In the genomic region with DNA sequence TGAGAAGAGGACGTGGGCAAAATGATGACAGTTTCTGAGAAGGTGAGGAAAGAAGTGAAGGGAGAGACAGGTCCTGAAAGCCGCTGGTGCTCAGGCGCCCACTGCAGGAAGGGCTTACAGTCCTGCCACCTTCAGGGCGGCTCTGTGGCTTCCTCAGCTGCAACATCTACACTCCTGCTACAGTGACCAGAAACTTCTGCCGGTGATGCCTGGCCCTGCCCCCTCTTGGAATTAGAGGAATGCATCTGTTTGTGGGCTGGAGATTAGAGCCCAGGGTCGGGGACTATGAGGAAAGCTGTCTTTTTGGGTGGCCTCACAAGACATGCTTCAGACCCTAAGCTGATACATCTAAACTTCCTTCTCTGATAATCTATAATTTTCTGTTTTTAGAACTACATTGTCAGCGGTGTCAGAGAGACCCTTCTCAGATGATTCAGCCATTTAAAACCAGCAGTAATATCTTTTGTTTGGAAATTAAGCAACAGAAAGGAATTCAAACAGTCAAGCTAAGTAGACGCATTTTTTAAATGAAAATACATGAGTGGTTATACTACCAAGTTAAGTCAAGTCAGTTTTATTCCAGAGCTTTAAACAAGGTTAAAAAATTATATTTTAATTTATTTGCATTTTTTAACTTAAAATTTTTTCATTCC, we compare ENCODE assay signal across 1 cellular context.
TF ChIP-seq lines count a peak whose summit lies in the region.

No MANE protein-coding gene starts in this region.

TF ChIP-seq in WTC11, 78 proteins besides CTCF, POLR2A, EP300 and RAD21 (continued from another document):
- TF ChIP-seq JUN (CRISPR knock-in tag; IDR thresholded peaks at IDR 0.05), result no peak
- no peak for TF ChIP-seq ZNF121 (CRISPR knock-in tag; IDR thresholded peaks at IDR 0.05)
- TF ChIP-seq, protein P1, sequence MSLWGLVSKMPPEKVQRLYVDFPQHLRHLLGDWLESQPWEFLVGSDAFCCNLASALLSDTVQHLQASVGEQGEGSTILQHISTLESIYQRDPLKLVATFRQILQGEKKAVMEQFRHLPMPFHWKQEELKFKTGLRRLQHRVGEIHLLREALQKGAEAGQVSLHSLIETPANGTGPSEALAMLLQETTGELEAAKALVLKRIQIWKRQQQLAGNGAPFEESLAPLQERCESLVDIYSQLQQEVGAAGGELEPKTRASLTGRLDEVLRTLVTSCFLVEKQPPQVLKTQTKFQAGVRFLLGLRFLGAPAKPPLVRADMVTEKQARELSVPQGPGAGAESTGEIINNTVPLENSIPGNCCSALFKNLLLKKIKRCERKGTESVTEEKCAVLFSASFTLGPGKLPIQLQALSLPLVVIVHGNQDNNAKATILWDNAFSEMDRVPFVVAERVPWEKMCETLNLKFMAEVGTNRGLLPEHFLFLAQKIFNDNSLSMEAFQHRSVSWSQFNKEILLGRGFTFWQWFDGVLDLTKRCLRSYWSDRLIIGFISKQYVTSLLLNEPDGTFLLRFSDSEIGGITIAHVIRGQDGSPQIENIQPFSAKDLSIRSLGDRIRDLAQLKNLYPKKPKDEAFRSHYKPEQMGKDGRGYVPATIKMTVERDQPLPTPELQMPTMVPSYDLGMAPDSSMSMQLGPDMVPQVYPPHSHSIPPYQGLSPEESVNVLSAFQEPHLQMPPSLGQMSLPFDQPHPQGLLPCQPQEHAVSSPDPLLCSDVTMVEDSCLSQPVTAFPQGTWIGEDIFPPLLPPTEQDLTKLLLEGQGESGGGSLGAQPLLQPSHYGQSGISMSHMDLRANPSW (CRISPR knock-in tag; conservative IDR thresholded peaks at IDR 0.05; ENCODE audit: low read depth), result no peak
- TF ChIP-seq, protein P2, sequence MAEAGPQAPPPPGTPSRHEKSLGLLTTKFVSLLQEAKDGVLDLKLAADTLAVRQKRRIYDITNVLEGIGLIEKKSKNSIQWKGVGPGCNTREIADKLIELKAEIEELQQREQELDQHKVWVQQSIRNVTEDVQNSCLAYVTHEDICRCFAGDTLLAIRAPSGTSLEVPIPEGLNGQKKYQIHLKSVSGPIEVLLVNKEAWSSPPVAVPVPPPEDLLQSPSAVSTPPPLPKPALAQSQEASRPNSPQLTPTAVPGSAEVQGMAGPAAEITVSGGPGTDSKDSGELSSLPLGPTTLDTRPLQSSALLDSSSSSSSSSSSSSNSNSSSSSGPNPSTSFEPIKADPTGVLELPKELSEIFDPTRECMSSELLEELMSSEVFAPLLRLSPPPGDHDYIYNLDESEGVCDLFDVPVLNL (CRISPR knock-in tag; IDR thresholded peaks at IDR 0.05; ENCODE audit: borderline replicate concordance, low read depth), result no peak
- TF ChIP-seq ZBTB21 (CRISPR knock-in tag; IDR thresholded peaks at IDR 0.05; ENCODE audit: borderline replicate concordance), result no peak
- TF ChIP-seq, protein P3, sequence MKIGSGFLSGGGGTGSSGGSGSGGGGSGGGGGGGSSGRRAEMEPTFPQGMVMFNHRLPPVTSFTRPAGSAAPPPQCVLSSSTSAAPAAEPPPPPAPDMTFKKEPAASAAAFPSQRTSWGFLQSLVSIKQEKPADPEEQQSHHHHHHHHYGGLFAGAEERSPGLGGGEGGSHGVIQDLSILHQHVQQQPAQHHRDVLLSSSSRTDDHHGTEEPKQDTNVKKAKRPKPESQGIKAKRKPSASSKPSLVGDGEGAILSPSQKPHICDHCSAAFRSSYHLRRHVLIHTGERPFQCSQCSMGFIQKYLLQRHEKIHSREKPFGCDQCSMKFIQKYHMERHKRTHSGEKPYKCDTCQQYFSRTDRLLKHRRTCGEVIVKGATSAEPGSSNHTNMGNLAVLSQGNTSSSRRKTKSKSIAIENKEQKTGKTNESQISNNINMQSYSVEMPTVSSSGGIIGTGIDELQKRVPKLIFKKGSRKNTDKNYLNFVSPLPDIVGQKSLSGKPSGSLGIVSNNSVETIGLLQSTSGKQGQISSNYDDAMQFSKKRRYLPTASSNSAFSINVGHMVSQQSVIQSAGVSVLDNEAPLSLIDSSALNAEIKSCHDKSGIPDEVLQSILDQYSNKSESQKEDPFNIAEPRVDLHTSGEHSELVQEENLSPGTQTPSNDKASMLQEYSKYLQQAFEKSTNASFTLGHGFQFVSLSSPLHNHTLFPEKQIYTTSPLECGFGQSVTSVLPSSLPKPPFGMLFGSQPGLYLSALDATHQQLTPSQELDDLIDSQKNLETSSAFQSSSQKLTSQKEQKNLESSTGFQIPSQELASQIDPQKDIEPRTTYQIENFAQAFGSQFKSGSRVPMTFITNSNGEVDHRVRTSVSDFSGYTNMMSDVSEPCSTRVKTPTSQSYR (CRISPR knock-in tag; IDR thresholded peaks at IDR 0.05), result 0 out of 2 replicates have a peak, but pooled peaks have one; percentile 39
- TF ChIP-seq SP1 (CRISPR knock-in tag; conservative IDR thresholded peaks at IDR 0.05), result peak; percentile 37; the same call in 1 of the 2 replicates
- 0 out of 2 replicates have a peak, but pooled peaks have one; percentile 27 for TF ChIP-seq FOXK1 (CRISPR knock-in tag; IDR thresholded peaks at IDR 0.05)
- TF ChIP-seq IRF2 (CRISPR knock-in tag; IDR thresholded peaks at IDR 0.05; ENCODE audit: borderline replicate concordance, low read depth), result no peak
- peak; percentile 76 for TF ChIP-seq ETV6 (CRISPR knock-in tag; IDR thresholded peaks at IDR 0.05)
- TF ChIP-seq ZNF219 (CRISPR knock-in tag; IDR thresholded peaks at IDR 0.05; ENCODE audit: borderline replicate concordance), result no peak
- TF ChIP-seq TEAD1 (CRISPR knock-in tag; IDR thresholded peaks at IDR 0.05), result peak; percentile 95; the same call in 1 of the 2 replicates
- TF ChIP-seq, protein P4, sequence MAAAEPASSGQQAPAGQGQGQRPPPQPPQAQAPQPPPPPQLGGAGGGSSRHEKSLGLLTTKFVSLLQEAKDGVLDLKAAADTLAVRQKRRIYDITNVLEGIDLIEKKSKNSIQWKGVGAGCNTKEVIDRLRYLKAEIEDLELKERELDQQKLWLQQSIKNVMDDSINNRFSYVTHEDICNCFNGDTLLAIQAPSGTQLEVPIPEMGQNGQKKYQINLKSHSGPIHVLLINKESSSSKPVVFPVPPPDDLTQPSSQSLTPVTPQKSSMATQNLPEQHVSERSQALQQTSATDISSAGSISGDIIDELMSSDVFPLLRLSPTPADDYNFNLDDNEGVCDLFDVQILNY (CRISPR knock-in tag; IDR thresholded peaks at IDR 0.05), result no peak
- TF ChIP-seq, protein P5, sequence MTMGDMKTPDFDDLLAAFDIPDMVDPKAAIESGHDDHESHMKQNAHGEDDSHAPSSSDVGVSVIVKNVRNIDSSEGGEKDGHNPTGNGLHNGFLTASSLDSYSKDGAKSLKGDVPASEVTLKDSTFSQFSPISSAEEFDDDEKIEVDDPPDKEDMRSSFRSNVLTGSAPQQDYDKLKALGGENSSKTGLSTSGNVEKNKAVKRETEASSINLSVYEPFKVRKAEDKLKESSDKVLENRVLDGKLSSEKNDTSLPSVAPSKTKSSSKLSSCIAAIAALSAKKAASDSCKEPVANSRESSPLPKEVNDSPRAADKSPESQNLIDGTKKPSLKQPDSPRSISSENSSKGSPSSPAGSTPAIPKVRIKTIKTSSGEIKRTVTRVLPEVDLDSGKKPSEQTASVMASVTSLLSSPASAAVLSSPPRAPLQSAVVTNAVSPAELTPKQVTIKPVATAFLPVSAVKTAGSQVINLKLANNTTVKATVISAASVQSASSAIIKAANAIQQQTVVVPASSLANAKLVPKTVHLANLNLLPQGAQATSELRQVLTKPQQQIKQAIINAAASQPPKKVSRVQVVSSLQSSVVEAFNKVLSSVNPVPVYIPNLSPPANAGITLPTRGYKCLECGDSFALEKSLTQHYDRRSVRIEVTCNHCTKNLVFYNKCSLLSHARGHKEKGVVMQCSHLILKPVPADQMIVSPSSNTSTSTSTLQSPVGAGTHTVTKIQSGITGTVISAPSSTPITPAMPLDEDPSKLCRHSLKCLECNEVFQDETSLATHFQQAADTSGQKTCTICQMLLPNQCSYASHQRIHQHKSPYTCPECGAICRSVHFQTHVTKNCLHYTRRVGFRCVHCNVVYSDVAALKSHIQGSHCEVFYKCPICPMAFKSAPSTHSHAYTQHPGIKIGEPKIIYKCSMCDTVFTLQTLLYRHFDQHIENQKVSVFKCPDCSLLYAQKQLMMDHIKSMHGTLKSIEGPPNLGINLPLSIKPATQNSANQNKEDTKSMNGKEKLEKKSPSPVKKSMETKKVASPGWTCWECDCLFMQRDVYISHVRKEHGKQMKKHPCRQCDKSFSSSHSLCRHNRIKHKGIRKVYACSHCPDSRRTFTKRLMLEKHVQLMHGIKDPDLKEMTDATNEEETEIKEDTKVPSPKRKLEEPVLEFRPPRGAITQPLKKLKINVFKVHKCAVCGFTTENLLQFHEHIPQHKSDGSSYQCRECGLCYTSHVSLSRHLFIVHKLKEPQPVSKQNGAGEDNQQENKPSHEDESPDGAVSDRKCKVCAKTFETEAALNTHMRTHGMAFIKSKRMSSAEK (CRISPR knock-in tag; IDR thresholded peaks at IDR 0.05; ENCODE audit: borderline replicate concordance), result no peak
